In genomic region chr19:15098505-15098904, GRCh38 we compare ENCODE assay signal across 17 cellular contexts. TPM values are rescaled to one million over a fixed set of nuclear protein-coding genes. Genes with fewer than 3 reads are reported as not detected.
DNase-seq lines count a peak whose midpoint lies in the region; ATAC-seq and TF ChIP-seq lines count a peak whose summit lies in the region.
"Had no signal": no experiment of that assay in that cellular context is flagged by ENCODE, and none has a peak within 500 bp of the region (broad histone marks: within the 10 kb centered on the region; RNA-seq: fewer than 3 reads in every experiment).

No MANE protein-coding gene starts in this region.

- H3K18ac ChIP-seq in neuronal stem cell (ENCODE audit: low read length): no peak overlapping the region

- no peak overlapping the region for H3K27ac ChIP-seq in mammary epithelial cell (ENCODE audit: insufficient read depth, low read depth, low read length)
- H3K27ac ChIP-seq in breast epithelium: no peak overlapping the region
- peak overlapping the region; percentile 46 for H3K27ac ChIP-seq in epithelial cell of prostate
- no peak overlapping the region for H3K27ac ChIP-seq in neuronal stem cell (replicated peaks; ENCODE audit: low read length)
- H3K27ac ChIP-seq: 22Rv1, BLaER1, GM23248, HL-60 had no signal

- H2BK5ac ChIP-seq in neuronal stem cell (ENCODE audit: low read length): no peak overlapping the region

- TF ChIP-seq CTCF in mammary epithelial cell (conservative IDR thresholded peaks at IDR 0.05 in 1 of 2, IDR thresholded peaks at IDR 0.05 in 1 of 2; ENCODE audit: extremely low read depth in 1 of 2, insufficient read depth in 1 of 2, low read depth in 1 of 2, low read length in 2 of 2) (no peak), breast epithelium (IDR thresholded peaks at IDR 0.05) (no peak)

- WGBS in mammary epithelial cell (ENCODE audit: low coverage, missing lambda C conversion rate): 46% methylated on average over 10 of the region's 10 CpGs
- WGBS in neuronal stem cell (ENCODE audit: extremely low coverage in 2 of 2, insufficient read length in 2 of 2, insufficient replicate concordance in 1 of 2), 2 donors: no CpG with 5 or more reads among the region's 10 CpGs

- H3K9me3 ChIP-seq in mammary epithelial cell (replicated peaks; ENCODE audit: insufficient read depth, low read length) (no peaks in the 10 kb centered on the region), breast epithelium (peaks cover 2 to 5% of the 10 kb centered on the region in 2 donors), neuronal stem cell (replicated peaks in 1 of 2; ENCODE audit: control insufficient read depth in 2 of 2, insufficient read depth in 1 of 2, low read depth in 1 of 2, low read length in 2 of 2) (peaks cover 6 to 11% of the 10 kb centered on the region in 2 donors)

- H3K23ac ChIP-seq in neuronal stem cell (ENCODE audit: low read depth, low read length, poor library complexity): no peak overlapping the region

- H3K79me1 ChIP-seq in neuronal stem cell (ENCODE audit: low read depth, low read length): no peaks in the 10 kb centered on the region

- H2AFZ ChIP-seq in mammary epithelial cell (ENCODE audit: low read depth, low read length) (peak overlapping the region; percentile 30), neuronal stem cell (ENCODE audit: low read length) (no peak overlapping the region)
- H2AFZ ChIP-seq: GM23248 had no signal

- no peak overlapping the region for H4K91ac ChIP-seq in neuronal stem cell (ENCODE audit: low read depth, low read length, poor library complexity)

- no peak overlapping the region for H3K4me3 ChIP-seq in mammary epithelial cell (replicated peaks in 1 of 3; ENCODE audit: insufficient read depth in 1 of 3, low read depth in 2 of 3, low read length in 3 of 3)
- H3K4me3 ChIP-seq in breast epithelium: no peak overlapping the region
- H3K4me3 ChIP-seq in neuronal stem cell (ENCODE audit: low read length in 2 of 2): no peak overlapping the region
- H3K4me3 ChIP-seq: BLaER1, GM23248 had no signal

- intact Hi-C loops in mammary epithelial cell (cut with micrococcal nuclease): no loop called here
- intact Hi-C loops in breast epithelium (cut with DNase I; ENCODE audit: low total_unique reads): no loop called here

- H3K4me2 ChIP-seq in mammary epithelial cell (ENCODE audit: insufficient read depth, low read depth, low read length): no peak overlapping the region
- H3K4me2 ChIP-seq in neuronal stem cell (ENCODE audit: insufficient read depth, low read length, poor library complexity, severe bottlenecking): no peak overlapping the region
- H3K4me2 ChIP-seq: BLaER1 had no signal

- H3K9ac ChIP-seq in mammary epithelial cell (ENCODE audit: insufficient read depth, low read length) (no peak overlapping the region), neuronal stem cell (ENCODE audit: low read depth, low read length, poor library complexity) (peak overlapping the region; percentile 54)
- H3K9ac ChIP-seq: BLaER1, GM23248 had no signal

- dilution Hi-C loops in mammary epithelial cell (cut with HindIII; ENCODE audit: low sequenced_read_pairs): no loop called here

- H3K27me3 ChIP-seq in mammary epithelial cell (ENCODE audit: insufficient read depth, low read length) (no peaks in the 10 kb centered on the region), breast epithelium (no peaks in the 10 kb centered on the region), neuronal stem cell (ENCODE audit: control insufficient read depth in 3 of 3, insufficient read depth in 3 of 3, low read depth in 1 of 3, low read length in 3 of 3) (no peaks in the 10 kb centered on the region)
- H3K27me3 ChIP-seq: BLaER1 had no signal

- H3K79me2 ChIP-seq in mammary epithelial cell (ENCODE audit: insufficient read depth, low read length): no peaks in the 10 kb centered on the region

- no peaks in the 10 kb centered on the region for H4K20me1 ChIP-seq in mammary epithelial cell (ENCODE audit: insufficient read depth, low read length)
- H4K20me1 ChIP-seq: BLaER1 had no signal

- ATAC-seq in GM21825 (IDR thresholded peaks at IDR 0.05; ENCODE audit: unreplicated experiment): no peak

- H2AK5ac ChIP-seq in neuronal stem cell (ENCODE audit: low read depth, low read length): no peak overlapping the region

- H3K4me1 ChIP-seq in mammary epithelial cell (ENCODE audit: insufficient read depth, low read length): no peaks in the 10 kb centered on the region
- no peaks in the 10 kb centered on the region for H3K4me1 ChIP-seq in breast epithelium
- H3K4me1 ChIP-seq in neuronal stem cell (ENCODE audit: control insufficient read depth in 2 of 2, insufficient read depth in 1 of 2, low read depth in 1 of 2, low read length in 2 of 2): no peaks in the 10 kb centered on the region
- H3K4me1 ChIP-seq: BLaER1, Caco-2 had no signal

- H3K36me3 ChIP-seq in mammary epithelial cell (ENCODE audit: insufficient read depth, low read length) (no peaks in the 10 kb centered on the region), breast epithelium (no peaks in the 10 kb centered on the region), neuronal stem cell (replicated peaks in 1 of 2; ENCODE audit: control insufficient read depth in 2 of 2, insufficient read depth in 2 of 2, low read length in 2 of 2) (no peaks in the 10 kb centered on the region)
- H3K36me3 ChIP-seq: BLaER1 had no signal

- no peak overlapping the region for H2BK120ac ChIP-seq in neuronal stem cell (ENCODE audit: low read depth, low read length)

- TF ChIP-seq POLR2A in breast epithelium (IDR thresholded peaks at IDR 0.05): no peak

- in situ Hi-C loops in mammary epithelial cell (cut with MboI; ENCODE audit: low sequenced_read_pairs in 2 of 2): loop anchor here (10.0 kb wide), 2 partner anchors 156 to 456 kb away; no protein-coding TSS in a partner anchor

- DNase-seq in mammary epithelial cell (no peak), breast epithelium (ENCODE audit: low spot score in 2 of 2) (no peak), epithelial cell of prostate (ENCODE audit: low read depth, low spot score) (no peak), neuronal stem cell (ENCODE audit: low spot score) (no peak), putamen (ENCODE audit: low spot score) (no peak), middle frontal gyrus (ENCODE audit: extremely low spot score, low spot score) (no peak), NCI-H82 treated with DMSO at 0.1 percent for 48 hours (lab: John Stamatoyannopoulos, UW; ENCODE audit: unreplicated experiment) (no peak)
- DNase-seq: AML-193; Caco-2; CD8-positive, alpha-beta memory T cell; DMS53; GM23248 had no signal

- no peak overlapping the region for H4K8ac ChIP-seq in neuronal stem cell (ENCODE audit: low read depth, low read length)

- CTCF ChIA-PET in mammary epithelial cell (lab: Charles Lee; ENCODE audit: low non-redundant PET): no interaction called here

- no peak overlapping the region for H2BK15ac ChIP-seq in neuronal stem cell (ENCODE audit: low read length)

- no peak overlapping the region for H3K14ac ChIP-seq in neuronal stem cell (ENCODE audit: low read length)

- no peak overlapping the region for H2BK12ac ChIP-seq in neuronal stem cell (ENCODE audit: low read length)

- H3K4ac ChIP-seq in neuronal stem cell (ENCODE audit: low read length): no peak overlapping the region

- no TSS peak for BruUV-seq in mammary epithelial cell (replicated peaks; lab: Mats Ljungman, UMichigan)

RNA-seq across cellular contexts. Expression of gene SYDE1, which starts 8.7 kb away (rescaled TPM):
- 10 to 100 TPM; 10.7 to 11.0 TPM for total RNA-seq in mammary epithelial cell
- 17.3 TPM for polyA plus RNA-seq in mammary epithelial cell
- polyA minus RNA-seq in mammary epithelial cell: 17.7 TPM
- 10 to 100 TPM; 11.0 to 22.9 (median 14.9) TPM for total RNA-seq in breast epithelium
- 12.9 TPM for polyA plus RNA-seq in neuronal stem cell (2013, experiment 1 of 2)
- 13.2 TPM for polyA plus RNA-seq in neuronal stem cell (2013, experiment 2 of 2)

RNA-seq across cellular contexts. Expression of gene OR1I1, which starts 16.5 kb away (rescaled TPM):
- total RNA-seq in mammary epithelial cell (not detected), breast epithelium (not detected)
- not detected for polyA plus RNA-seq in mammary epithelial cell
- polyA minus RNA-seq in mammary epithelial cell: not detected
- not detected for polyA plus RNA-seq in neuronal stem cell (2013, experiment 1 of 2)
- not detected for polyA plus RNA-seq in neuronal stem cell (2013, experiment 2 of 2)
- total RNA-seq: A673; Caco-2; CD8-positive, alpha-beta memory T cell; GM23248 had no signal
- polyA plus RNA-seq: CD8-positive, alpha-beta memory T cell; GM23248 had no signal

RNA-seq across cellular contexts. Expression of gene CASP14, which starts 49.2 kb away (rescaled TPM):
- total RNA-seq in mammary epithelial cell: 10 to 100 TPM in 1 of 2 donors, 1 to 10 TPM in 1; 2.2 to 27.6 TPM
- 207 TPM for polyA plus RNA-seq in mammary epithelial cell
- 136 TPM for polyA minus RNA-seq in mammary epithelial cell
- under 1 TPM in 1 of 3 donors, not detected in 2; 0.29 TPM for total RNA-seq in breast epithelium
- not detected for polyA plus RNA-seq in neuronal stem cell (2013, experiment 1 of 2)
- not detected for polyA plus RNA-seq in neuronal stem cell (2013, experiment 2 of 2)
- total RNA-seq: A673; Caco-2; CD8-positive, alpha-beta memory T cell; GM23248 had no signal
- polyA plus RNA-seq: CD8-positive, alpha-beta memory T cell; GM23248 had no signal
